Comparison of ENCODE assay signal across 9 cellular contexts in genomic region chr21:15437873-15438272, GRCh38.
DNase-seq lines count a peak whose midpoint lies in the region; ATAC-seq, FAIRE-seq and TF ChIP-seq lines count a peak whose summit lies in the region.
"Had no signal": no experiment of that assay in that cellular context is flagged by ENCODE, and none has a peak within 500 bp of the region (broad histone marks: within the 10 kb centered on the region; RNA-seq: fewer than 3 reads in every experiment).

No MANE protein-coding gene starts in this region.

- no peaks in the 10 kb centered on the region for H3K36me3 ChIP-seq in astrocyte (ENCODE audit: insufficient read depth, low read length)
- H3K36me3 ChIP-seq: suprapubic skin had no signal

- no peaks in the 10 kb centered on the region for H3K36me3 Mint-ChIP-seq in astrocyte (ENCODE audit: low read depth, unreplicated experiment)

- no peaks in the 10 kb centered on the region for H3K9me3 ChIP-seq in astrocyte (ENCODE audit: insufficient read depth, low read depth, low read length)
- H3K9me3 ChIP-seq: suprapubic skin had no signal

- H3K4me3 ChIP-seq in astrocyte (ENCODE audit: insufficient read depth, low read depth, low read length), result no peak overlapping the region
- H3K4me3 ChIP-seq: suprapubic skin had no signal

- no peak overlapping the region for H3K9ac ChIP-seq in astrocyte (ENCODE audit: low read length)

- H3K4me2 ChIP-seq in astrocyte (ENCODE audit: low read length), result no peak overlapping the region

- no peak for TF ChIP-seq CTCF in astrocyte (IDR thresholded peaks at IDR 0.05; ENCODE audit: insufficient read depth, low read depth, low read length)

- peak overlapping the region; percentile 47 for H3K27ac Mint-ChIP-seq in astrocyte (ENCODE audit: unreplicated experiment)

- H3K4me1 Mint-ChIP-seq in astrocyte (ENCODE audit: low read depth, unreplicated experiment), result peaks cover 30% of the 10 kb centered on the region

- no peak overlapping the region for H3K4me3 Mint-ChIP-seq in astrocyte (ENCODE audit: unreplicated experiment)

- H3K9me3 Mint-ChIP-seq in astrocyte (ENCODE audit: unreplicated experiment), result no peaks in the 10 kb centered on the region

- ATAC-seq in GM19468 (IDR thresholded peaks at IDR 0.05; ENCODE audit: extremely low read depth, unreplicated experiment) (peak; percentile 75), HG03342 (IDR thresholded peaks at IDR 0.05; ENCODE audit: unreplicated experiment) (peak; percentile 73)

- DNase-seq in EL (peak; percentile 47), astrocyte (ENCODE audit: low read depth) (peak; percentile 91), cerebellar cortex (ENCODE audit: low spot score) (no peak), foreskin melanocyte (no peak), NCI-H187 treated with DMSO at 0.1 percent for 48 hours (lab: John Stamatoyannopoulos, UW) (no peak)
- DNase-seq in stimulated activated CD4-positive, alpha-beta T cell treated with anti-CD3 and anti-CD28 coated beads, Interleukin-4, amount 100 ng/mL, for 24 hours, result no peak

- no peak for FAIRE-seq in astrocyte (lab: Jason Lieb, UNC)

- H3K4me1 ChIP-seq in astrocyte (ENCODE audit: insufficient read depth, low read length), result no peaks in the 10 kb centered on the region
- H3K4me1 ChIP-seq: suprapubic skin had no signal

- no peaks in the 10 kb centered on the region for H3K27me3 ChIP-seq in astrocyte (ENCODE audit: insufficient read depth, low read length)
- H3K27me3 ChIP-seq: suprapubic skin had no signal

- no peak overlapping the region for H2AFZ ChIP-seq in astrocyte (ENCODE audit: low read depth, low read length)

- no peaks in the 10 kb centered on the region for H3K27me3 Mint-ChIP-seq in astrocyte (ENCODE audit: low read depth, unreplicated experiment)

- H4K20me1 ChIP-seq in astrocyte (ENCODE audit: insufficient read depth, low read length), result no peaks in the 10 kb centered on the region

- H3K27ac ChIP-seq in astrocyte (ENCODE audit: low read depth, low read length), result no peak overlapping the region
- H3K27ac ChIP-seq: suprapubic skin had no signal

- no peaks in the 10 kb centered on the region for H3K79me2 ChIP-seq in astrocyte (ENCODE audit: insufficient read depth, low read length)

Comparison
In these comparisons a context has a peak if more than half of its experiments do, and no peak if none do; other contexts are left out.
1. DNase-seq: peak in EL (single experiment) and astrocyte (single experiment); none in cerebellar cortex (single experiment), stimulated activated CD4-positive, alpha-beta T cell treated with anti-CD3 and anti-CD28 coated beads, Interleukin-4, amount 100 ng/mL, for 24 hours (single experiment), foreskin melanocyte (single experiment) and NCI-H187 treated with DMSO at 0.1 percent for 48 hours (single experiment).